ENCODE assay signal across 8 cellular contexts in genomic region chr11:62753736-62754603, GRCh38. TPM values are rescaled to one million over a fixed set of nuclear protein-coding genes. Genes with fewer than 3 reads are reported as not detected.
DNase-seq lines count a peak whose midpoint lies in the region; ATAC-seq, FAIRE-seq and TF ChIP-seq lines count a peak whose summit lies in the region.

Gene ZBTB3, minus strand, starts transcription at chr11:62754160. Its CDS starts 496 bp downstream, at chr11:62753664.

- H3K4me3 ChIP-seq in AG09309 (ENCODE audit: control insufficient read depth, low read depth, low read length), result peak within 1 kb of the TSS; percentile 55
- H3K4me3 ChIP-seq in keratinocyte (ENCODE audit: control insufficient read depth in 2 of 3, extremely low read depth in 1 of 3, insufficient read depth in 2 of 3, low read depth in 1 of 3, low read length in 3 of 3), result peak within 1 kb of the TSS; percentile 70 to 95 (median 85)

- DNase-seq in AG09309 (ENCODE audit: low read depth), result peak; percentile 97
- DNase-seq in NCI-H446 (lab: John Stamatoyannopoulos, UW), result peak; percentile 99
- peak; percentile 91 for DNase-seq in activated CD4-positive, CD25-positive, alpha-beta regulatory T cell treated with anti-CD3 and anti-CD28 coated beads, Interleukin-2, amount 50 U/mL, for 16 hours (ENCODE audit: low read depth, low spot score)
- DNase-seq in cerebellar cortex (ENCODE audit: low spot score), result peak; percentile 100
- peak; percentile 96 for DNase-seq in keratinocyte (ENCODE audit: low read depth, low spot score)
- peak; percentile 90 to 91 for DNase-seq in stimulated activated CD4-positive, alpha-beta T cell treated with anti-CD3 and anti-CD28 coated beads, Interleukin-15, amount 100 ng/mL, for 1 hour (ENCODE audit: low read depth in 1 of 2, low spot score in 1 of 2)

- peaks cover 11% of the 10 kb centered on the region for H3K4me1 ChIP-seq in keratinocyte (ENCODE audit: control insufficient read depth, extremely low read depth, insufficient read depth, low read length)

- H3K9me1 ChIP-seq in keratinocyte (ENCODE audit: control insufficient read depth, extremely low read depth, insufficient read depth, low read length), result peaks cover 2% of the 10 kb centered on the region

- ATAC-seq in GM19025 (IDR thresholded peaks at IDR 0.05; ENCODE audit: low read depth, unreplicated experiment), result peak; percentile 92
- peak; percentile 93 for ATAC-seq in HG03342 (IDR thresholded peaks at IDR 0.05; ENCODE audit: unreplicated experiment)

- peak within 1 kb of the TSS; percentile 83 for H3K4me2 ChIP-seq in keratinocyte (ENCODE audit: control insufficient read depth, extremely low read depth, insufficient read depth, low read depth, low read length)

- dilution Hi-C loops in keratinocyte (cut with MboI; ENCODE audit: extremely low pct_ligation_motif_present, low sequenced_read_pairs), result no loop called here

- peaks cover 16% of the 10 kb centered on the region for H3K79me2 ChIP-seq in keratinocyte (ENCODE audit: control insufficient read depth, insufficient read depth, low read length)

- H3K9ac ChIP-seq in keratinocyte (ENCODE audit: control insufficient read depth, extremely low read depth, insufficient read depth, low read length), result peak within 1 kb of the TSS; percentile 95

- peak within 1 kb of the TSS; percentile 100 for H2AFZ ChIP-seq in keratinocyte (ENCODE audit: control insufficient read depth, low read length)

- TF ChIP-seq CTCF in AG09309 (IDR thresholded peaks at IDR 0.05; ENCODE audit: control insufficient read depth, insufficient read depth, low read depth, low read length, missing control alignments) (no peak), keratinocyte (optimal IDR thresholded peaks at IDR 0.05 in 1 of 3, IDR thresholded peaks at IDR 0.05 in 1 of 3, conservative IDR thresholded peaks at IDR 0.05 in 1 of 3; ENCODE audit: extremely low read depth in 1 of 3, insufficient read depth in 2 of 3, low read length in 3 of 3) (peak in 1 of 3 experiments; percentile 4)

- H3K27me3 ChIP-seq in keratinocyte (ENCODE audit: control insufficient read depth, extremely low read depth, insufficient read depth, low read length), result no peaks in the 10 kb centered on the region

- H3K36me3 ChIP-seq in keratinocyte (ENCODE audit: control insufficient read depth in 2 of 2, extremely low read depth in 1 of 2, insufficient read depth in 2 of 2, low read length in 2 of 2), result peaks cover 9 to 16% of the 10 kb centered on the region in 2 experiments

- H3K27ac ChIP-seq in keratinocyte (ENCODE audit: control insufficient read depth, insufficient read depth, low read length), result peak within 1 kb of the TSS; percentile 94

- peak; percentile 93 for FAIRE-seq in keratinocyte (lab: Jason Lieb, UNC)

- no peaks in the 10 kb centered on the region for H4K20me1 ChIP-seq in keratinocyte (ENCODE audit: control insufficient read depth, extremely low read depth, insufficient read depth, low read length)

- no peaks in the 10 kb centered on the region for H3K9me3 ChIP-seq in keratinocyte (ENCODE audit: control insufficient read depth, low read depth, low read length)

RNA-seq across cellular contexts. Expression of gene ZBTB3, which starts in this region (rescaled TPM):
- polyA plus RNA-seq in keratinocyte, result 3.4 to 7.2 TPM (median 4.0 TPM) in 3 replicates
- 0.66 TPM for polyA plus RNA-seq in keratinocyte (2011; ENCODE audit: low read depth)
- 2.3 and 2.4 TPM in 2 replicates for polyA plus RNA-seq in keratinocyte (2011; cell fraction: cytosol; rRNA removed)
- 8.5 and 9.2 TPM in 2 replicates for polyA plus RNA-seq in keratinocyte (2011; cell fraction: nucleus; rRNA removed)
- 3.3 and 4.3 TPM in 2 replicates for polyA plus RNA-seq in keratinocyte (2012; ENCODE audit: low replicate concordance)
- polyA minus RNA-seq in keratinocyte, result 7.4 to 12.3 TPM (median 11.0 TPM) in 3 replicates
- 8.6 TPM for polyA minus RNA-seq in keratinocyte (2011; cell fraction: cytosol; rRNA and poly(A)+ RNA removed)
- polyA minus RNA-seq in keratinocyte (2011; cell fraction: nucleus; rRNA and poly(A)+ RNA removed), result 6.5 and 13.7 TPM in 2 replicates

Comparison
In these comparisons a context has a peak if more than half of its experiments do, and no peak if none do; other contexts are left out.
1. Peak in every context shown above with its lines: DNase-seq, ATAC-seq, H3K4me3 ChIP-seq and H3K27ac ChIP-seq.